8 cellular contexts compared by ENCODE assay signal in the genomic region with DNA sequence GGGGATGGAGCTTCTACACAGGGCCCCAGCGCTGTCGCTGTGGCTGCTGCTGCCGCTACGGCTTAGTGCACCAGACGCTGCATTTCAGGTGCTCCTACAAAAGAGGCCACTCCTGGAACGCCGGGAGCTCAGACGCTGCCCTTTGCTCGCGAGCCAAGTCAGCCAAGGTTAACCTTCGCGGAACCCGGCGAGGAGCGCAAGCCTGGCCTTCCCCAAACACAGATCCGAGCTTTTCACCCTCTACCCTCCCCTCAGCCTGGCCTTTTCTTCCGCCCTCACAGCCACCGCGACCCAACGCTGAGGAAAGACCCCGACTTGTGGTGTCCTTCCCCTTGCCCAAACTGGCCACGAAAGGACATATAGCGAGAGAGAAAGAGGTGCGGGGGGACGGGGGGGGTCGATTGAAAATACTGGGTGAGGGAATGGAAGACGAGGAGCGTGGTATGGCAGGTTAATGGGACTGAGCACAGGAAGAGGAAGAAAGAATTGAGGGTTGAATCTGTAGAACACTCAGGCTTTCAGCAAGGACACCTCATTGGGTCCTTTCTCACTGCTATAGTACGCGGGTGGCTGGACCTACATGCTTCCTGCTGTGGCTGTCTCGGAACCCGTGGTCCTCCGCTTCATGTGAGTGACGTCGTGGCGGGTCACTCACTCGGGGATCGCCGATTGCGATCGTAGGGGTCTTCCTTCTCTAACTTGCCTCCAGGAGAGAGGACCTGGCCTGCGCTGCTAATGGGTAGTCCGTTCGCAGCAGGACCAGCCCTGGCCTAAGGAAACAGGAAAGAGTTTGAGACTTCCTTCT.
DNase-seq lines count a peak whose midpoint lies in the region; ATAC-seq and TF ChIP-seq lines count a peak whose summit lies in the region.

A gene (plus strand): TSS at position 583 of the 805 bp plus-strand sequence. CDS start 8,460 bp downstream, outside the sequence.
A gene (minus strand): TSS at position 242 of the 805 bp plus-strand sequence. CDS start 7,249 bp downstream, outside the sequence.

- DNase-seq in AG09319 (ENCODE audit: extremely low read depth, low read depth) (peak; percentile 74), NCI-H345 (lab: John Stamatoyannopoulos, UW) (peak; percentile 77), cerebellar cortex (ENCODE audit: low spot score) (peak; percentile 95), iris pigment epithelial cell (ENCODE audit: low read depth) (peak; percentile 92)
- peak; percentile 66 to 74 (median 71) for DNase-seq in activated CD4-positive, CD25-positive, alpha-beta regulatory T cell (lab: John Stamatoyannopoulos, UW)
- DNase-seq in stimulated activated CD4-positive, alpha-beta T cell treated with anti-CD3 and anti-CD28 coated beads, Interleukin-12 subunit alpha, Interleukin-12 subunit beta, amount 100 ng/mL, for 24 hours (ENCODE audit: low read depth in 2 of 2), result peak; percentile 75 to 77

- no peak for TF ChIP-seq CTCF in AG09319 (IDR thresholded peaks at IDR 0.05; ENCODE audit: low read depth, low read length)

- ATAC-seq in GM19025 (IDR thresholded peaks at IDR 0.05; ENCODE audit: low read depth, unreplicated experiment) (peak; percentile 72), HG03280 (IDR thresholded peaks at IDR 0.05; ENCODE audit: unreplicated experiment) (peak; percentile 88)

Comparison
In these comparisons a context has a peak if more than half of its experiments do, and no peak if none do; other contexts are left out.
1. Peak in every context shown above with its lines: DNase-seq and ATAC-seq.